In the genomic region with DNA sequence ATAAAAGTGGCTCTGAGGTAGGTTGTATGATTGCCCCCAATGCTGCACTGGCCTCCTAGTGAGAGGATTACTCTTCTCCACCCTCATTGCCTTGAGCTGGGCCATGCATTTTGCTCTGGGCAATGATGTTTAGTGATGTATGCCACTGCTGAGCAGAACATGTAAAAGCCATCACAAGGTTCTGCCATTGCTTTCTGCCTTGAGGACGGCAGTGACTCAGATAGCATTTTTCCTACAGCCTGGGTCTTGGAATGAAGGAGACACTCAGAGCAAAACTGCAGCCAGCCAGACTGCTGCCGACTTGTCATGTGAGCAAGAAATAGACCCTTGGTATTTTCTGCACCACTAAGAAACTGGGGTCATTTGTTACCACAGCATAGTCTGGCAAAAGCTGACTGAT, we compare ENCODE assay signal across 35 cellular contexts.
"Had no signal": no experiment of that assay in that cellular context is flagged by ENCODE, and none has a peak within 500 bp of the region (broad histone marks: within the 10 kb centered on the region; RNA-seq: fewer than 3 reads in every experiment).

No MANE protein-coding gene starts in this region.

- H3K27ac Mint-ChIP-seq: activated B cell treated with CpG ODN at 0.5 μM for 24 hours; activated CD4-positive, alpha-beta memory T cell treated with anti-CD3 and anti-CD28 coated beads for 36 hours; activated CD4-positive, alpha-beta T cell treated with anti-CD3 and anti-CD28 coated beads, Interleukin-2, amount 10 ng/mL, durations not matched to agents 24 days and 14 days; activated CD8-positive, alpha-beta T cell treated with anti-CD3 and anti-CD28 coated beads for 36 hours; activated naive CD4-positive, alpha-beta T cell treated with anti-CD3 and anti-CD28 coated beads for 36 hours; activated naive CD8-positive, alpha-beta T cell treated with anti-CD3 and anti-CD28 coated beads for 36 hours; activated T-cell treated with anti-CD3 and anti-CD28 coated beads, Interleukin-2, amount 50 U/mL, for 72 hours; activated T-helper 1 cell treated with anti-CD3 and anti-CD28 coated beads, Interleukin-12 subunit alpha, Interleukin-12 subunit beta, Interleukin-2, Interleukin-4 antibody, amounts not matched to agents 30 ng/mL and 10 ng/mL and 1 ng/mL, durations not matched to agents 14 hours and 24 hours and 36 hours; activated T-helper 17 cell treated with anti-CD3 and anti-CD28 coated beads, Interleukin-2, amount 50 U/mL, for 72 hours; T-helper 1 cell treated with Interleukin-12 subunit alpha and Interleukin-12 subunit beta and Interleukin-4 antibody, amounts not matched to agents 30 μg/mL and 1 μg/mL, for 36 hours; T-helper 2 cell treated with Interferon-gamma antibody and Interleukin-4, amounts not matched to agents 5 μg/mL and 100 μg/mL, for 36 hours had no signal

- H3K4me1 Mint-ChIP-seq: activated B cell treated with CpG ODN at 0.5 μM for 24 hours; activated naive CD8-positive, alpha-beta T cell treated with anti-CD3 and anti-CD28 coated beads for 36 hours; activated T-helper 17 cell treated with anti-CD3 and anti-CD28 coated beads, Interleukin-2, amount 50 U/mL, for 72 hours had no signal

- H3K4me3 Mint-ChIP-seq: activated B cell treated with CpG ODN at 0.5 μM for 24 hours; activated CD4-positive, alpha-beta memory T cell treated with anti-CD3 and anti-CD28 coated beads for 36 hours; activated CD4-positive, alpha-beta T cell treated with anti-CD3 and anti-CD28 coated beads, Interleukin-2, amount 10 ng/mL, durations not matched to agents 24 days and 14 days; activated CD8-positive, alpha-beta T cell treated with anti-CD3 and anti-CD28 coated beads for 36 hours; activated naive CD4-positive, alpha-beta T cell treated with anti-CD3 and anti-CD28 coated beads for 36 hours; activated naive CD8-positive, alpha-beta T cell treated with anti-CD3 and anti-CD28 coated beads for 36 hours; activated T-cell treated with anti-CD3 and anti-CD28 coated beads, Interleukin-2, amount 50 U/mL, for 4 hours; activated T-cell treated with anti-CD3 and anti-CD28 coated beads, Interleukin-2, amount 50 U/mL, for 72 hours; activated T-helper 1 cell treated with anti-CD3 and anti-CD28 coated beads, Interleukin-12 subunit alpha, Interleukin-12 subunit beta, Interleukin-2, Interleukin-4 antibody, amounts not matched to agents 30 ng/mL and 10 ng/mL and 1 ng/mL, durations not matched to agents 14 hours and 24 hours and 36 hours; activated T-helper 17 cell treated with anti-CD3 and anti-CD28 coated beads, Interleukin-2, amount 50 U/mL, for 72 hours; T-helper 1 cell treated with Interleukin-12 subunit alpha and Interleukin-12 subunit beta and Interleukin-4 antibody, amounts not matched to agents 30 μg/mL and 1 μg/mL, for 36 hours; T-helper 2 cell treated with Interferon-gamma antibody and Interleukin-4, amounts not matched to agents 5 μg/mL and 100 μg/mL, for 36 hours had no signal

- H3K9me3 Mint-ChIP-seq: activated B cell treated with CpG ODN at 0.5 μM for 24 hours; activated CD4-positive, alpha-beta memory T cell treated with anti-CD3 and anti-CD28 coated beads for 36 hours; activated CD4-positive, alpha-beta T cell treated with anti-CD3 and anti-CD28 coated beads, Interleukin-2, amount 10 ng/mL, durations not matched to agents 24 days and 14 days; activated CD8-positive, alpha-beta T cell treated with anti-CD3 and anti-CD28 coated beads for 36 hours; activated naive CD4-positive, alpha-beta T cell treated with anti-CD3 and anti-CD28 coated beads for 36 hours; activated naive CD4-positive, alpha-beta T cell treated with anti-CD3 and anti-CD28 coated beads, Interleukin-2, amount 50 U/mL, for 72 hours; activated naive CD8-positive, alpha-beta T cell treated with anti-CD3 and anti-CD28 coated beads for 36 hours; activated T-cell treated with anti-CD3 and anti-CD28 coated beads, Interleukin-2, amount 50 U/mL, for 4 hours; activated T-cell treated with anti-CD3 and anti-CD28 coated beads, Interleukin-2, amount 50 U/mL, for 72 hours; activated T-helper 1 cell treated with anti-CD3 and anti-CD28 coated beads, Interleukin-12 subunit alpha, Interleukin-12 subunit beta, Interleukin-2, Interleukin-4 antibody, amounts not matched to agents 30 ng/mL and 10 ng/mL and 1 ng/mL, durations not matched to agents 14 hours and 24 hours and 36 hours; activated T-helper 17 cell treated with anti-CD3 and anti-CD28 coated beads, Interleukin-2, amount 50 U/mL, for 72 hours; T-helper 1 cell treated with Interleukin-12 subunit alpha and Interleukin-12 subunit beta and Interleukin-4 antibody, amounts not matched to agents 30 μg/mL and 1 μg/mL, for 36 hours; T-helper 2 cell treated with Interferon-gamma antibody and Interleukin-4, amounts not matched to agents 5 μg/mL and 100 μg/mL, for 36 hours had no signal

- H3K27me3 ChIP-seq: adrenal gland, body of pancreas, brain microvascular endothelial cell, breast epithelium had no signal

- H3K27me3 Mint-ChIP-seq: activated B cell treated with CpG ODN at 0.5 μM for 24 hours; activated CD4-positive, alpha-beta memory T cell treated with anti-CD3 and anti-CD28 coated beads for 36 hours; activated CD4-positive, alpha-beta T cell treated with anti-CD3 and anti-CD28 coated beads, Interleukin-2, amount 10 ng/mL, durations not matched to agents 24 days and 14 days; activated CD8-positive, alpha-beta T cell treated with anti-CD3 and anti-CD28 coated beads for 36 hours; activated naive CD8-positive, alpha-beta T cell treated with anti-CD3 and anti-CD28 coated beads for 36 hours; activated T-helper 17 cell treated with anti-CD3 and anti-CD28 coated beads, Interleukin-2, amount 50 U/mL, for 72 hours had no signal

- ATAC-seq: activated CD8-positive, alpha-beta T cell treated with anti-CD3 and anti-CD28 coated beads for 36 hours; activated naive CD4-positive, alpha-beta T cell treated with anti-CD3 and anti-CD28 coated beads, Interleukin-2, amount 50 U/mL, for 72 hours; activated T-cell treated with anti-CD3 and anti-CD28 coated beads, Interleukin-2, amount 50 U/mL, for 4 hours; activated T-cell treated with anti-CD3 and anti-CD28 coated beads, Interleukin-2, amount 50 U/mL, for 72 hours; activated T-helper 17 cell treated with anti-CD3 and anti-CD28 coated beads, Interleukin-2, amount 50 U/mL, for 72 hours; body of pancreas had no signal

- H3K4me1 ChIP-seq: adrenal gland, body of pancreas, breast epithelium had no signal

- H3K4me3 ChIP-seq: adrenal gland, body of pancreas, breast epithelium had no signal

- DNase-seq: activated B cell treated with CpG ODN at 0.5 μM for 24 hours; activated CD4-positive, alpha-beta memory T cell treated with anti-CD3 and anti-CD28 coated beads for 36 hours; activated CD4-positive, alpha-beta T cell treated with anti-CD3 and anti-CD28 coated beads for 4 hours; activated CD4-positive, alpha-beta T cell treated with anti-CD3 and anti-CD28 coated beads, Interleukin-2, amount 10 ng/mL, durations not matched to agents 24 days and 14 days; activated CD4-positive, alpha-beta T cell treated with anti-CD3 and anti-CD28 coated beads, Interleukin-2, amount 50 U/mL, for 1 hour; activated CD4-positive, alpha-beta T cell treated with anti-CD3 and anti-CD28 coated beads, Interleukin-2, amount 50 U/mL, for 4 hours; activated CD4-positive, CD25-positive, alpha-beta regulatory T cell treated with anti-CD3 and anti-CD28 coated beads, Interleukin-2, amount 50 U/mL, for 72 hours; activated CD8-positive, alpha-beta memory T cell treated with anti-CD3 and anti-CD28 coated beads, Interleukin-2, amount 50 U/mL, for 4 hours; activated CD8-positive, alpha-beta T cell treated with anti-CD3 and anti-CD28 coated beads for 36 hours; activated effector memory CD4-positive, alpha-beta T cell treated with anti-CD3 and anti-CD28 coated beads, Interleukin-2, amount 50 U/mL, for 16 hours; activated gamma-delta T cell treated with Interleukin-2 at 50 U/mL for 16 hours; activated naive CD4-positive, alpha-beta T cell; activated naive CD4-positive, alpha-beta T cell treated with anti-CD3 and anti-CD28 coated beads for 36 hours; activated naive CD4-positive, alpha-beta T cell treated with anti-CD3 and anti-CD28 coated beads, Interleukin-2, amount 50 U/mL, for 16 hours; activated naive CD8-positive, alpha-beta T cell treated with anti-CD3 and anti-CD28 coated beads for 36 hours; activated T-cell treated with anti-CD3 and anti-CD28 coated beads for 4 hours; activated T-cell treated with anti-CD3 and anti-CD28 coated beads, Interleukin-2, amount 50 U/mL, for 1 hour; activated T-cell treated with anti-CD3 and anti-CD28 coated beads, Interleukin-2, amount 50 U/mL, for 4 hours; activated T-cell treated with anti-CD3 and anti-CD28 coated beads, Interleukin-2, amount 50 U/mL, for 72 hours; adrenal gland; amniotic stem cell; aorta; body of pancreas; brain microvascular endothelial cell; central memory CD4-positive, alpha-beta T cell; T-helper 1 cell; T-helper 2 cell; T-helper 9 cell; WERI-Rb-1 had no signal

- H3K27ac ChIP-seq: adrenal gland, body of pancreas, brain microvascular endothelial cell, breast epithelium, WERI-Rb-1 had no signal

- H3K36me3 ChIP-seq: breast epithelium had no signal
